In genomic region chr5:146451411-146451810, GRCh38 we compare ENCODE assay signal across 1 cellular context.
TF ChIP-seq lines count a peak whose summit lies in the region.

No MANE protein-coding gene starts in this region.

TF ChIP-seq in SK-N-SH treated with all-trans-retinoic acid at 6 μM for 48 hours, 23 proteins besides CTCF, POLR2A, EP300 and RAD21 (continued from another document):
- TF ChIP-seq POU6F1 (CRISPR knock-in tag; IDR thresholded peaks at IDR 0.05; ENCODE audit: borderline replicate concordance, low read depth) (no peak), ZNF565 (CRISPR knock-in tag; conservative IDR thresholded peaks at IDR 0.05; ENCODE audit: low read depth) (no peak), ZFP30 (CRISPR knock-in tag; IDR thresholded peaks at IDR 0.05) (no peak), ESRRG (CRISPR knock-in tag; IDR thresholded peaks at IDR 0.05) (no peak), ZC3H10 (CRISPR knock-in tag; IDR thresholded peaks at IDR 0.05) (no peak), OSR1 (CRISPR knock-in tag; IDR thresholded peaks at IDR 0.05) (no peak), PATZ1 (CRISPR knock-in tag; IDR thresholded peaks at IDR 0.05; ENCODE audit: borderline replicate concordance) (no peak), GLIS3 (CRISPR knock-in tag; IDR thresholded peaks at IDR 0.05) (no peak), ARNTL (CRISPR knock-in tag; IDR thresholded peaks at IDR 0.05; ENCODE audit: borderline replicate concordance, low read depth) (no peak)
